1 cellular context compared by ENCODE assay signal in the genomic region with DNA sequence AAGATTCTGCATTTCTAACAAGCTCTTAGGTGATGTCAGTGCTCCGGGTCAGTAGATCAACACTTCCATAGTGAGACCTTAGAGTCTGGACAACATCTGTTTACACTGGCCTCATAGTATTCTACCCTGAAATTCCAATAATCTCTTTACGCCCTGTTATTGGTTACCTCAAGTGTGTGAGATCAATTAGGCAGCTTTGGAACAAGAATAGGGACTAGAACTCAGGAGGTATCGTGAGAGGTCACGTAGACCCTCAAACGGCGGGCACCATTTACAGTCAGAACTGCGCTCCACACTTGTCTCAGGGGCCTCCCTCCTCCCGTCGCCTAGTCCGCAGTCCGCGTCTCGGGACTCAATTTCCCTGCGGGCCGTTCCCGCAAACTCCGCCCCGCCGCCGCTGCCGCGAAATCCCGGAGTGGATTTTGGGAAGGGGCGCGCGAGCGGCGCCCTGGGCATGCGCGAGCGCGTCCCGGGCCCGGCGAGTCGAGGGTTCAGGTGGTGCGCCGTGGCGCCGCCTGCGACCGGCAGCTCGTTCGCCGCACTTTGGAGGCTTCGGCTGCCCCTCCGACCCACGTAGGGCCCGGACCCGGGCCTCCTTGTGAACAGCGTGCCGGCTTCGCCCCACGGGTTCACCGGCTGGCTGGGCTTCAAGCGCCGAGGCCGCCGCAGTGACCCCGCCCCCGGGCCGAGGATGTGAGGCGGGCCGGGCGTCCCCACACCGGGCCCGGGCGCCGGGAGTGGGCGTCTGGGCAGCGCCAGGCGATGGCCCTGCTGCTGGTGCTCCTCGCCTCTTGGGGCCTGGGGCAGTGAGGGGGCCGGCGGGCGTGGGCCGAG.
A peak's percentile ranks its signal among the peaks of the same experiment; 100 is the strongest.
TF ChIP-seq lines count a peak whose summit lies in the region.

Gene PLEKHA8, plus strand, starts transcription at position 498 of the 834 bp plus-strand sequence. CDS start 351 bp downstream, outside the sequence.

TF ChIP-seq in K562, 482 proteins besides CTCF, POLR2A, EP300 and RAD21 (continued from another document):
- TF ChIP-seq, protein P1, sequence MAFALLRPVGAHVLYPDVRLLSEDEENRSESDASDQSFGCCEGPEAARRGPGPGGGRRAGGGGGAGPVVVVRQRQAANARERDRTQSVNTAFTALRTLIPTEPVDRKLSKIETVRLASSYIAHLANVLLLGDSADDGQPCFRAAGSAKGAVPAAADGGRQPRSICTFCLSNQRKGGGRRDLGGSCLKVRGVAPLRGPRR (CRISPR knock-in tag; IDR thresholded peaks at IDR 0.05), result no peak
- no peak; the same call in 1 of the 2 replicates for TF ChIP-seq ETV5 (CRISPR knock-in tag; IDR thresholded peaks at IDR 0.05; ENCODE audit: low read depth)
- TF ChIP-seq TRIM25 (IDR thresholded peaks at IDR 0.05; ENCODE audit: borderline replicate concordance), result no peak
- TF ChIP-seq PTTG1 (tag; IDR thresholded peaks at IDR 0.05; ENCODE audit: low read depth), result no peak
- peak; percentile 62; the same call in 1 of the 2 replicates for TF ChIP-seq ESRRA (IDR thresholded peaks at IDR 0.05; ENCODE audit: borderline replicate concordance, low read depth)
- TF ChIP-seq MAZ (CRISPR knock-in tag; conservative IDR thresholded peaks at IDR 0.05 in 1 of 2, IDR thresholded peaks at IDR 0.05 in 1 of 2), result peak; percentile 70 to 77
- TF ChIP-seq NCOA6 (IDR thresholded peaks at IDR 0.05), result no peak
- peak; percentile 75; the same call in 1 of the 2 replicates for TF ChIP-seq CBX1 (IDR thresholded peaks at IDR 0.05; ENCODE audit: low read depth)
- 0 out of 2 replicates have a peak, but pooled peaks have one; percentile 10 for TF ChIP-seq HES1 (IDR thresholded peaks at IDR 0.05; ENCODE audit: low read depth)
- peak; percentile 54; the same call in 1 of the 2 replicates for TF ChIP-seq ZNF143 (CRISPR knock-in tag; IDR thresholded peaks at IDR 0.05)
- peak; percentile 72 for TF ChIP-seq MEIS2 (IDR thresholded peaks at IDR 0.05; ENCODE audit: partially characterized antibody)
- TF ChIP-seq, protein P2, sequence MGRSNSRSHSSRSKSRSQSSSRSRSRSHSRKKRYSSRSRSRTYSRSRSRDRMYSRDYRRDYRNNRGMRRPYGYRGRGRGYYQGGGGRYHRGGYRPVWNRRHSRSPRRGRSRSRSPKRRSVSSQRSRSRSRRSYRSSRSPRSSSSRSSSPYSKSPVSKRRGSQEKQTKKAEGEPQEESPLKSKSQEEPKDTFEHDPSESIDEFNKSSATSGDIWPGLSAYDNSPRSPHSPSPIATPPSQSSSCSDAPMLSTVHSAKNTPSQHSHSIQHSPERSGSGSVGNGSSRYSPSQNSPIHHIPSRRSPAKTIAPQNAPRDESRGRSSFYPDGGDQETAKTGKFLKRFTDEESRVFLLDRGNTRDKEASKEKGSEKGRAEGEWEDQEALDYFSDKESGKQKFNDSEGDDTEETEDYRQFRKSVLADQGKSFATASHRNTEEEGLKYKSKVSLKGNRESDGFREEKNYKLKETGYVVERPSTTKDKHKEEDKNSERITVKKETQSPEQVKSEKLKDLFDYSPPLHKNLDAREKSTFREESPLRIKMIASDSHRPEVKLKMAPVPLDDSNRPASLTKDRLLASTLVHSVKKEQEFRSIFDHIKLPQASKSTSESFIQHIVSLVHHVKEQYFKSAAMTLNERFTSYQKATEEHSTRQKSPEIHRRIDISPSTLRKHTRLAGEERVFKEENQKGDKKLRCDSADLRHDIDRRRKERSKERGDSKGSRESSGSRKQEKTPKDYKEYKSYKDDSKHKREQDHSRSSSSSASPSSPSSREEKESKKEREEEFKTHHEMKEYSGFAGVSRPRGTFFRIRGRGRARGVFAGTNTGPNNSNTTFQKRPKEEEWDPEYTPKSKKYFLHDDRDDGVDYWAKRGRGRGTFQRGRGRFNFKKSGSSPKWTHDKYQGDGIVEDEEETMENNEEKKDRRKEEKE (IDR thresholded peaks at IDR 0.05; ENCODE audit: borderline replicate concordance in 1 of 2, control insufficient read depth in 1 of 2, low read depth in 2 of 2, low read length in 1 of 2), result no peak
- TF ChIP-seq CBFB (CRISPR knock-in tag; IDR thresholded peaks at IDR 0.05), result no peak
- no peak for TF ChIP-seq TRIM24 (IDR thresholded peaks at IDR 0.05)
- peak; percentile 98 for TF ChIP-seq HNRNPLL (IDR thresholded peaks at IDR 0.05; ENCODE audit: low read depth, low read length, poor library complexity, severe bottlenecking)
TF ChIP-seq in K562: peak in this region for 97.
